In genomic region chr4:108813261-108813660, GRCh38 we compare ENCODE assay signal across 25 cellular contexts. TPM values are rescaled to one million over a fixed set of nuclear protein-coding genes. Genes with fewer than 3 reads are reported as not detected.
"Had no signal": no experiment of that assay in that cellular context is flagged by ENCODE, and none has a peak within 500 bp of the region (broad histone marks: within the 10 kb centered on the region; RNA-seq: fewer than 3 reads in every experiment).

No MANE protein-coding gene starts in this region.

- ATAC-seq: Panc1 had no signal

- H3K27ac ChIP-seq: RWPE1 had no signal

- H3K9me3 Mint-ChIP-seq: activated naive CD4-positive, alpha-beta T cell treated with anti-CD3 and anti-CD28 coated beads, Interleukin-2, amount 50 U/mL, for 24 hours; central memory CD8-positive, alpha-beta T cell; T-helper 1 cell treated with Interleukin-12 subunit alpha and Interleukin-12 subunit beta and Interleukin-4 antibody, amounts not matched to agents 30 μg/mL and 1 μg/mL, for 36 hours had no signal

- H3K4me1 Mint-ChIP-seq: activated naive CD4-positive, alpha-beta T cell treated with anti-CD3 and anti-CD28 coated beads, Interleukin-2, amount 50 U/mL, for 24 hours; central memory CD8-positive, alpha-beta T cell had no signal

- H3K4me3 Mint-ChIP-seq: activated naive CD4-positive, alpha-beta T cell treated with anti-CD3 and anti-CD28 coated beads, Interleukin-2, amount 50 U/mL, for 24 hours; central memory CD8-positive, alpha-beta T cell; T-helper 1 cell treated with Interleukin-12 subunit alpha and Interleukin-12 subunit beta and Interleukin-4 antibody, amounts not matched to agents 30 μg/mL and 1 μg/mL, for 36 hours had no signal

- H3K27ac Mint-ChIP-seq: activated naive CD4-positive, alpha-beta T cell treated with anti-CD3 and anti-CD28 coated beads, Interleukin-2, amount 50 U/mL, for 24 hours; T-helper 1 cell treated with Interleukin-12 subunit alpha and Interleukin-12 subunit beta and Interleukin-4 antibody, amounts not matched to agents 30 μg/mL and 1 μg/mL, for 36 hours had no signal

- H3K36me3 Mint-ChIP-seq: activated naive CD4-positive, alpha-beta T cell treated with anti-CD3 and anti-CD28 coated beads, Interleukin-2, amount 50 U/mL, for 24 hours had no signal

- DNase-seq: activated CD4-positive, alpha-beta T cell treated with anti-CD3 and anti-CD28 coated beads for 48 hours; activated CD4-positive, alpha-beta T cell treated with anti-CD3 and anti-CD28 coated beads, Interleukin-2, amount 50 U/mL, for 48 hours; activated effector memory CD4-positive, alpha-beta T cell treated with Interleukin-2 at 50 U/mL for 16 hours; activated naive CD4-positive, alpha-beta T cell; activated T-cell treated with anti-CD3 and anti-CD28 coated beads for 4 hours; aorta; Kasumi-1; NCI-H1048; NCI-H146; NCI-H187 treated with DMSO at 0.1 percent for 48 hours; NCI-H2081 treated with DMSO at 0.1 percent for 48 hours; NCI-H2171 treated with DMSO at 0.1 percent for 48 hours; NCI-H226; NCI-H526; NCI-H774; NK-92 treated with Interleukin-12 subunit alpha and Interleukin-12 subunit beta, amount 100 ng/mL, for 24 hours; OCI-M1; SHP77 had no signal

RNA-seq across cellular contexts. Expression of gene ETNPPL, which starts 50.4 kb away (rescaled TPM):
- total RNA-seq: activated CD8-positive, alpha-beta memory T cell treated with anti-CD3 and anti-CD28 coated beads for 36 hours; aorta; NCI-H460 had no signal
